8 cellular contexts compared by ENCODE assay signal in genomic region chr2:232444409-232445148, GRCh38. TPM values are rescaled to one million over a fixed set of nuclear protein-coding genes. Genes with fewer than 3 reads are reported as not detected.
DNase-seq lines count a peak whose midpoint lies in the region; ATAC-seq and TF ChIP-seq lines count a peak whose summit lies in the region.

No MANE protein-coding gene starts in this region.

- no peak overlapping the region for H3K4me3 Mint-ChIP-seq in endodermal cell

- peak; percentile 50 for DNase-seq in NCI-H748 (lab: John Stamatoyannopoulos, UW; ENCODE audit: unreplicated experiment)
- DNase-seq in NCI-H748 treated with DMSO at 0.1 percent for 48 hours (lab: John Stamatoyannopoulos, UW) = no peak
- peak; percentile 80 for DNase-seq in NB4 (ENCODE audit: low read depth)
- DNase-seq in activated CD4-positive, alpha-beta T cell treated with anti-CD3 and anti-CD28 coated beads, Interleukin-2, amount 50 U/mL, for 24 hours (ENCODE audit: low read depth in 1 of 2, low spot score in 1 of 2) = peak; percentile 48 to 65
- peak; percentile 90 for DNase-seq in endodermal cell
- peak; percentile 98 for DNase-seq in osteoblast (ENCODE audit: insufficient read length, low spot score, missing footprints)
- no peak for DNase-seq in DMS79 treated with DMSO at 0.1 percent for 48 hours (lab: John Stamatoyannopoulos, UW)

- H3K27me3 ChIP-seq in endodermal cell (ENCODE audit: control insufficient read depth, insufficient read depth, low read length, poor library complexity, severe bottlenecking) (no peaks in the 10 kb centered on the region), osteoblast (ENCODE audit: insufficient read depth, low read length) (no peaks in the 10 kb centered on the region)

- no peak overlapping the region for H2AFZ ChIP-seq in osteoblast (ENCODE audit: low read length)

- no peaks in the 10 kb centered on the region for H3K79me2 ChIP-seq in osteoblast (ENCODE audit: insufficient read depth, low read length)

- no peak for TF ChIP-seq POLR2A in NB4 (IDR thresholded peaks at IDR 0.05; ENCODE audit: extremely low read depth, insufficient read length)

- H3K4me3 ChIP-seq in NB4 (ENCODE audit: low read depth, low read length) = no peak overlapping the region
- H3K4me3 ChIP-seq in endodermal cell (ENCODE audit: low read length) = no peak overlapping the region
- no peak overlapping the region for H3K4me3 ChIP-seq in osteoblast (ENCODE audit: insufficient read depth, low read length)

- H3K4me2 ChIP-seq in osteoblast (ENCODE audit: insufficient read depth, low read length) = no peak overlapping the region

- H3K36me3 ChIP-seq in endodermal cell (ENCODE audit: control insufficient read depth, insufficient read depth, low read length) = no peaks in the 10 kb centered on the region
- H3K36me3 ChIP-seq in osteoblast (ENCODE audit: insufficient read depth, low read length) = no peaks in the 10 kb centered on the region

- TF ChIP-seq CTCF in NB4 (IDR thresholded peaks at IDR 0.05; ENCODE audit: low read depth, low read length) = peak; percentile 82
- peak; percentile 82 for TF ChIP-seq CTCF in endodermal cell (conservative IDR thresholded peaks at IDR 0.05)
- peak; percentile 75 for TF ChIP-seq CTCF in osteoblast (IDR thresholded peaks at IDR 0.05; ENCODE audit: extremely low read depth, low read depth, low read length)

- H4K20me1 ChIP-seq in osteoblast (ENCODE audit: insufficient read depth, low read length) = no peaks in the 10 kb centered on the region

- no peak for ATAC-seq in GM21723 (IDR thresholded peaks at IDR 0.05; ENCODE audit: unreplicated experiment)

- no peaks in the 10 kb centered on the region for H3K4me1 Mint-ChIP-seq in endodermal cell

- H3K27me3 Mint-ChIP-seq in endodermal cell (ENCODE audit: insufficient read depth) = peaks cover 3% of the 10 kb centered on the region

- WGBS in endodermal cell (ENCODE audit: insufficient coverage in 1 of 2, insufficient read length in 1 of 2), 2 experiments = 85% methylated on average over 15 to 21 of the region's 21 CpGs

- H3K36me3 Mint-ChIP-seq in endodermal cell (ENCODE audit: low read depth) = no peaks in the 10 kb centered on the region

- H3K27ac ChIP-seq in endodermal cell (ENCODE audit: low read depth, low read length) (no peak overlapping the region), osteoblast (ENCODE audit: low read depth, low read length) (no peak overlapping the region)

- peak overlapping the region; percentile 52 for H3K27ac Mint-ChIP-seq in endodermal cell

- H3K9me3 Mint-ChIP-seq in endodermal cell = no peaks in the 10 kb centered on the region

- H3K4me1 ChIP-seq in endodermal cell (ENCODE audit: control insufficient read depth, insufficient read depth, low read length) = no peaks in the 10 kb centered on the region
- H3K4me1 ChIP-seq in osteoblast (ENCODE audit: insufficient read depth, low read length) = no peaks in the 10 kb centered on the region

- no peaks in the 10 kb centered on the region for H3K9me3 ChIP-seq in endodermal cell (ENCODE audit: control insufficient read depth, low read length)
- no peaks in the 10 kb centered on the region for H3K9me3 ChIP-seq in osteoblast (ENCODE audit: low read depth, low read length)

- H3K9ac ChIP-seq in endodermal cell (ENCODE audit: extremely low read depth, low read length, poor library complexity, severe bottlenecking) = no peak overlapping the region

RNA-seq across cellular contexts. Expression of gene ALPI, which starts 11.4 kb away (rescaled TPM):
- not detected for total RNA-seq in endodermal cell
- not detected for polyA plus RNA-seq in endodermal cell (2013, experiment 1 of 2)
- not detected for polyA plus RNA-seq in endodermal cell (2013, experiment 2 of 2)
- total RNA-seq in osteoblast = not detected in 2 replicates

RNA-seq across cellular contexts. Expression of gene ALPG, which starts 37.9 kb away (rescaled TPM):
- total RNA-seq in endodermal cell (not detected), osteoblast (not detected in 2 replicates)
- polyA plus RNA-seq in endodermal cell (2013, experiment 1 of 2) = 0.11 TPM
- not detected for polyA plus RNA-seq in endodermal cell (2013, experiment 2 of 2)

RNA-seq across cellular contexts. Expression of gene ECEL1, which starts 43.1 kb away (rescaled TPM):
- total RNA-seq in endodermal cell (1 to 10 TPM; 1.6 to 4.6 TPM), osteoblast (not detected in 2 replicates)
- 16.1 TPM for polyA plus RNA-seq in endodermal cell (2013, experiment 1 of 2)
- 12.0 TPM for polyA plus RNA-seq in endodermal cell (2013, experiment 2 of 2)

Comparison
In these comparisons a context has a peak if more than half of its experiments do, and no peak if none do; other contexts are left out.
1. DNase-seq: peak in NCI-H748 (single experiment), NB4 (single experiment), activated CD4-positive, alpha-beta T cell treated with anti-CD3 and anti-CD28 coated beads, Interleukin-2, amount 50 U/mL, for 24 hours (2 of 2), endodermal cell (single experiment) and osteoblast (single experiment); none in NCI-H748 treated with DMSO at 0.1 percent for 48 hours (single experiment) and DMS79 treated with DMSO at 0.1 percent for 48 hours (single experiment).
2. Peak in every context shown above with its lines, with median percentiles within 50 percentile points of each other: CTCF ChIP-seq.